21 cellular contexts compared by ENCODE assay signal in the genomic region with DNA sequence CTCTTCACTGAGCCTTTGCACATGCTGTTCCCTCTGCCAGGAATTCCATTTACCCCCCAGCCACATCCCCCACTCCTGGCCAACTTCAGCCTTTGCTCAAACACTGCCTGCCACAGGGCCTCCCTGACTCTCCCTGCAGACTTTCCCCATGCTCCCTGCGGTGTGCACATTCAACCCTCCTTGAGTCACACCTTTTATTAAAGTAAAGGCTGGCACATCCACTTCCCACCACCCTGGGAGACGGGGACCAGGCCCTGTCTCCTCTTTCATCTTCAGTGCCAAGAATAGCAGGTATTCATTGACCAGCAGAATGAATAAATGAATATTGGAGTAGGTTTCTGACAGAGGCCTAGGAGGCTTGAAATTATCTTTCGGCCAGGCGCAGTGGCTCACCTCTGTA.
DNase-seq lines count a peak whose midpoint lies in the region; ATAC-seq and TF ChIP-seq lines count a peak whose summit lies in the region.
"Had no signal": no experiment of that assay in that cellular context is flagged by ENCODE, and none has a peak within 500 bp of the region (broad histone marks: within the 10 kb centered on the region; RNA-seq: fewer than 3 reads in every experiment).

No MANE protein-coding gene starts in this region.

- intact Hi-C loops in CD14-positive monocyte (cut with micrococcal nuclease), result no loop called here

- ATAC-seq in activated CD8-positive, alpha-beta memory T cell treated with anti-CD3 and anti-CD28 coated beads, Interleukin-2, amount 10 ng/mL, durations not matched to agents 7 days and 5 days, result no peak
- ATAC-seq in stimulated activated memory B cell treated with anti-CD40 and anti-IgM and Interleukin-4, amounts not matched to agents 10 μg/mL and 1 μg/mL and 100 μg/mL, for 72 hours, result no peak
- ATAC-seq in activated T-cell treated with anti-CD3 and anti-CD28 coated beads, Interleukin-2, amount 50 U/mL, for 72 hours (replicated peaks in 1 of 2), result no peak
- ATAC-seq: gastrocnemius medialis, psoas muscle had no signal

- CTCF ChIA-PET in activated CD8-positive, alpha-beta memory T cell treated with anti-CD3 and anti-CD28 coated beads, Interleukin-2, amount 10 ng/mL, durations not matched to agents 7 days and 5 days (lab: Charles Lee), result interaction anchor here (2.8 to 13.5 kb wide), 2 partner anchors 8 to 91 kb away, joined by 8 to 114 read pairs; a partner anchor contains a TSS

- peaks cover 20% of the 10 kb centered on the region for H3K36me3 Mint-ChIP-seq in activated CD8-positive, alpha-beta memory T cell treated with anti-CD3 and anti-CD28 coated beads, Interleukin-2, amount 10 ng/mL, durations not matched to agents 7 days and 5 days
- peaks cover 11% of the 10 kb centered on the region for H3K36me3 Mint-ChIP-seq in IgD-negative memory B cell
- H3K36me3 Mint-ChIP-seq in immature natural killer cell, result peaks cover 12 to 27% (median 23%) of the 10 kb centered on the region in 3 donors
- H3K36me3 Mint-ChIP-seq in stimulated activated memory B cell treated with anti-CD40 and anti-IgM and Interleukin-4, amounts not matched to agents 10 μg/mL and 1 μg/mL and 100 μg/mL, for 72 hours, result peaks cover 27% of the 10 kb centered on the region
- peaks cover 3 to 4% of the 10 kb centered on the region in 2 donors for H3K36me3 Mint-ChIP-seq in activated T-cell treated with anti-CD3 and anti-CD28 coated beads, Interleukin-2, amount 50 U/mL, for 72 hours (ENCODE audit: insufficient read depth in 2 of 2)
- H3K36me3 Mint-ChIP-seq in CD14-positive monocyte, result peaks cover 8 to 9% of the 10 kb centered on the region in 2 donors

- TF ChIP-seq CTCF in CD14-positive monocyte (IDR thresholded peaks at IDR 0.05), result no peak

- H3K9me3 Mint-ChIP-seq in activated CD8-positive, alpha-beta memory T cell treated with anti-CD3 and anti-CD28 coated beads, Interleukin-2, amount 10 ng/mL, durations not matched to agents 7 days and 5 days (ENCODE audit: low read depth), result no peaks in the 10 kb centered on the region
- peaks cover 0 to 11% (median 3%) of the 10 kb centered on the region in 3 donors for H3K9me3 Mint-ChIP-seq in IgD-negative memory B cell
- peaks cover 0 to 5% (median 0%) of the 10 kb centered on the region in 6 donors for H3K9me3 Mint-ChIP-seq in immature natural killer cell
- peaks cover 2% of the 10 kb centered on the region for H3K9me3 Mint-ChIP-seq in stimulated activated memory B cell treated with anti-CD40 and anti-IgM and Interleukin-4, amounts not matched to agents 10 μg/mL and 1 μg/mL and 100 μg/mL, for 72 hours
- no peaks in the 10 kb centered on the region for H3K9me3 Mint-ChIP-seq in activated T-cell treated with anti-CD3 and anti-CD28 coated beads, Interleukin-2, amount 50 U/mL, for 72 hours
- peaks cover 5 to 14% (median 10%) of the 10 kb centered on the region in 7 donors for H3K9me3 Mint-ChIP-seq in CD14-positive monocyte

- H3K27ac Mint-ChIP-seq in activated CD8-positive, alpha-beta memory T cell treated with anti-CD3 and anti-CD28 coated beads, Interleukin-2, amount 10 ng/mL, durations not matched to agents 7 days and 5 days, result peak overlapping the region; percentile 10
- H3K27ac Mint-ChIP-seq in IgD-negative memory B cell, result peak overlapping the region; percentile 10 to 97 (median 39)
- H3K27ac Mint-ChIP-seq in immature natural killer cell, result peak overlapping the region in 4 of 6 donors; percentile 18 to 71 (median 46)
- H3K27ac Mint-ChIP-seq in stimulated activated memory B cell treated with anti-CD40 and anti-IgM and Interleukin-4, amounts not matched to agents 10 μg/mL and 1 μg/mL and 100 μg/mL, for 72 hours, result peak overlapping the region; percentile 89
- H3K27ac Mint-ChIP-seq in activated T-cell treated with anti-CD3 and anti-CD28 coated beads, Interleukin-2, amount 50 U/mL, for 72 hours, result no peak overlapping the region
- no peak overlapping the region for H3K27ac Mint-ChIP-seq in CD14-positive monocyte
- H3K27ac Mint-ChIP-seq: WTC11 had no signal

- no peak overlapping the region for H3K4me3 Mint-ChIP-seq in activated CD8-positive, alpha-beta memory T cell treated with anti-CD3 and anti-CD28 coated beads, Interleukin-2, amount 10 ng/mL, durations not matched to agents 7 days and 5 days
- H3K4me3 Mint-ChIP-seq in IgD-negative memory B cell (no peak overlapping the region), immature natural killer cell (peak overlapping the region in 1 of 5 donors; percentile 14), CD14-positive monocyte (no peak overlapping the region)
- no peak overlapping the region for H3K4me3 Mint-ChIP-seq in stimulated activated memory B cell treated with anti-CD40 and anti-IgM and Interleukin-4, amounts not matched to agents 10 μg/mL and 1 μg/mL and 100 μg/mL, for 72 hours
- no peak overlapping the region for H3K4me3 Mint-ChIP-seq in activated T-cell treated with anti-CD3 and anti-CD28 coated beads, Interleukin-2, amount 50 U/mL, for 72 hours
- H3K4me3 Mint-ChIP-seq: WTC11 had no signal

- H3K27me3 Mint-ChIP-seq in activated CD8-positive, alpha-beta memory T cell treated with anti-CD3 and anti-CD28 coated beads, Interleukin-2, amount 10 ng/mL, durations not matched to agents 7 days and 5 days, result no peaks in the 10 kb centered on the region
- H3K27me3 Mint-ChIP-seq in IgD-negative memory B cell (no peaks in the 10 kb centered on the region), immature natural killer cell (ENCODE audit: low read depth in 3 of 3) (peaks cover 4 to 8% (median 6%) of the 10 kb centered on the region in 3 donors), CD14-positive monocyte (ENCODE audit: low read depth in 3 of 3) (peaks cover 0 to 5% (median 1%) of the 10 kb centered on the region in 3 donors)
- no peaks in the 10 kb centered on the region for H3K27me3 Mint-ChIP-seq in stimulated activated memory B cell treated with anti-CD40 and anti-IgM and Interleukin-4, amounts not matched to agents 10 μg/mL and 1 μg/mL and 100 μg/mL, for 72 hours
- H3K27me3 Mint-ChIP-seq in activated T-cell treated with anti-CD3 and anti-CD28 coated beads, Interleukin-2, amount 50 U/mL, for 72 hours (ENCODE audit: low read depth), result no peaks in the 10 kb centered on the region

- peaks cover 51% of the 10 kb centered on the region for H3K4me1 Mint-ChIP-seq in activated CD8-positive, alpha-beta memory T cell treated with anti-CD3 and anti-CD28 coated beads, Interleukin-2, amount 10 ng/mL, durations not matched to agents 7 days and 5 days
- H3K4me1 Mint-ChIP-seq in IgD-negative memory B cell (peaks cover 29 to 48% (median 35%) of the 10 kb centered on the region in 3 donors), immature natural killer cell (peaks cover 70 to 81% of the 10 kb centered on the region in 2 donors), CD14-positive monocyte (peaks cover 13% of the 10 kb centered on the region)
- peaks cover 55% of the 10 kb centered on the region for H3K4me1 Mint-ChIP-seq in stimulated activated memory B cell treated with anti-CD40 and anti-IgM and Interleukin-4, amounts not matched to agents 10 μg/mL and 1 μg/mL and 100 μg/mL, for 72 hours
- peaks cover 45% of the 10 kb centered on the region for H3K4me1 Mint-ChIP-seq in activated T-cell treated with anti-CD3 and anti-CD28 coated beads, Interleukin-2, amount 50 U/mL, for 72 hours (ENCODE audit: low read depth)

- DNase-seq in activated CD8-positive, alpha-beta memory T cell treated with anti-CD3 and anti-CD28 coated beads, Interleukin-2, amount 10 ng/mL, durations not matched to agents 7 days and 5 days, result no peak
- DNase-seq in activated CD8-positive, alpha-beta memory T cell treated with anti-CD3 and anti-CD28 coated beads, Interleukin-2, amount 50 U/mL, for 4 hours, result no peak
- DNase-seq in immature natural killer cell (no peak), CD14-positive monocyte (ENCODE audit: low spot score) (no peak), NCI-H774 (lab: John Stamatoyannopoulos, UW) (no peak)
- no peak for DNase-seq in activated T-cell treated with anti-CD3 and anti-CD28 coated beads, Interleukin-2, amount 50 U/mL, for 72 hours
- DNase-seq: activated CD4-positive, alpha-beta T cell treated with anti-CD3 and anti-CD28 coated beads, Interleukin-2, amount 50 U/mL, for 4 hours; activated effector memory CD4-positive, alpha-beta T cell treated with anti-CD3 and anti-CD28 coated beads, Interleukin-2, amount 50 U/mL, for 16 hours; cerebellar nuclear complex; COR-L47; gastrocnemius medialis; GDM1; hippocampal formation; KBM-7; NCI-H1436; occipital lobe; psoas muscle; trophoblast cell had no signal

Comparison
In these comparisons a context has a peak if more than half of its experiments do, and no peak if none do; other contexts are left out.
1. H3K27ac Mint-ChIP-seq: peak in activated CD8-positive, alpha-beta memory T cell treated with anti-CD3 and anti-CD28 coated beads, Interleukin-2, amount 10 ng/mL, durations not matched to agents 7 days and 5 days (single experiment), IgD-negative memory B cell (3 of 3), immature natural killer cell (4 of 6) and stimulated activated memory B cell treated with anti-CD40 and anti-IgM and Interleukin-4, amounts not matched to agents 10 μg/mL and 1 μg/mL and 100 μg/mL, for 72 hours (single experiment); none in activated T-cell treated with anti-CD3 and anti-CD28 coated beads, Interleukin-2, amount 50 U/mL, for 72 hours (single experiment) and CD14-positive monocyte (0 of 7).